Comparison of ENCODE assay signal across 26 cellular contexts in genomic region chr14:53943751-53944083, GRCh38. TPM values are rescaled to one million over a fixed set of nuclear protein-coding genes. Genes with fewer than 3 reads are reported as not detected.
A peak's percentile ranks its signal among the peaks of the same experiment; 100 is the strongest.
DNase-seq lines count a peak whose midpoint lies in the region; ATAC-seq, FAIRE-seq and TF ChIP-seq lines count a peak whose summit lies in the region.
"Had no signal": no experiment of that assay in that cellular context is flagged by ENCODE, and none has a peak within 500 bp of the region (broad histone marks: within the 10 kb centered on the region; RNA-seq: fewer than 3 reads in every experiment).

No MANE protein-coding gene starts in this region.

- H3K36me3 ChIP-seq in HUES64 (ENCODE audit: insufficient read depth, low read length) (no peaks in the 10 kb centered on the region), endothelial cell of umbilical vein (ENCODE audit: control insufficient read depth in 2 of 2, extremely low read depth in 1 of 2, insufficient read depth in 2 of 2, low read length in 2 of 2) (no peaks in the 10 kb centered on the region), ascending aorta (no peaks in the 10 kb centered on the region)
- H3K36me3 ChIP-seq: pancreas, upper lobe of right lung had no signal

- in situ Hi-C loops in GM13976 (cut with MboI; ENCODE audit: low sequenced_read_pairs, unreplicated experiment), result no loop called here

- H3K4me1 ChIP-seq in HUES64 (ENCODE audit: insufficient read depth, low read length), result peaks cover 59% of the 10 kb centered on the region
- H3K4me1 ChIP-seq in endothelial cell of umbilical vein (ENCODE audit: control insufficient read depth, extremely low read depth, insufficient read depth, low read length), result peaks cover 30% of the 10 kb centered on the region
- H3K4me1 ChIP-seq in ascending aorta, result no peaks in the 10 kb centered on the region
- H3K4me1 ChIP-seq: pancreas, upper lobe of right lung had no signal

- H3K79me2 ChIP-seq in endothelial cell of umbilical vein (ENCODE audit: control insufficient read depth, insufficient read depth, low read length), result peaks cover 2% of the 10 kb centered on the region

- no peaks in the 10 kb centered on the region for H4K20me1 ChIP-seq in endothelial cell of umbilical vein (replicated peaks; ENCODE audit: control insufficient read depth, extremely low read depth, insufficient read depth, low read length)

- dilution Hi-C loops in endothelial cell of umbilical vein (cut with MboI; ENCODE audit: extremely low pct_ligation_motif_present, low sequenced_read_pairs), result no loop called here

- H3K27ac ChIP-seq in HUES64 (ENCODE audit: low read depth, low read length), result peak overlapping the region; percentile 82; the same call in 1 of the 2 replicates
- no peak overlapping the region for H3K27ac ChIP-seq in endothelial cell of umbilical vein (ENCODE audit: insufficient read depth, low read depth, low read length)
- no peak overlapping the region for H3K27ac ChIP-seq in ascending aorta
- H3K27ac ChIP-seq: epithelial cell of prostate, HL-60, upper lobe of right lung had no signal

- POLR2A ChIA-PET in endothelial cell of umbilical vein (lab: Charles Lee), result no interaction called here

- peaks cover 4% of the 10 kb centered on the region for H3K36me3 Mint-ChIP-seq in type B pancreatic cell
- H3K36me3 Mint-ChIP-seq in natural killer cell, result peaks cover 11% of the 10 kb centered on the region
- H3K36me3 Mint-ChIP-seq: activated CD8-positive, alpha-beta memory T cell treated with anti-CD3 and anti-CD28 coated beads, Interleukin-2, amount 10 ng/mL, durations not matched to agents 7 days and 5 days; CD4-positive, alpha-beta memory T cell; stimulated activated naive B cell treated with anti-CD40 and anti-IgM and Interleukin-4, amounts not matched to agents 10 μg/mL and 1 μg/mL and 100 μg/mL, for 72 hours had no signal

- peak overlapping the region; percentile 17 for H2AFZ ChIP-seq in endothelial cell of umbilical vein (ENCODE audit: low read depth, low read length)

- WGBS in HUES64, result 52% methylated on average over 2 of the region's 2 CpGs

- H3K4me2 ChIP-seq in endothelial cell of umbilical vein (ENCODE audit: insufficient read depth, low read length), result no peak overlapping the region

- no peak for ATAC-seq in natural killer cell
- ATAC-seq: activated CD8-positive, alpha-beta memory T cell treated with anti-CD3 and anti-CD28 coated beads, Interleukin-2, amount 10 ng/mL, durations not matched to agents 7 days and 5 days; Panc1; right cardiac atrium; stimulated activated naive B cell treated with anti-CD40 and anti-IgM and Interleukin-4, amounts not matched to agents 10 μg/mL and 1 μg/mL and 100 μg/mL, for 72 hours; upper lobe of right lung had no signal

- peak overlapping the region; percentile 23; the same call in 1 of the 2 replicates for H3K4me3 ChIP-seq in HUES64 (ENCODE audit: low read length)
- no peak overlapping the region for H3K4me3 ChIP-seq in endothelial cell of umbilical vein (replicated peaks in 1 of 3; ENCODE audit: insufficient read depth in 1 of 3, low read depth in 1 of 3, low read length in 3 of 3)
- H3K4me3 ChIP-seq in ascending aorta, result no peak overlapping the region
- H3K4me3 ChIP-seq: mucosa of descending colon, pancreas, upper lobe of right lung had no signal

- H3K4me3 Mint-ChIP-seq in type B pancreatic cell (peak overlapping the region; percentile 27), natural killer cell (no peak overlapping the region)
- H3K4me3 Mint-ChIP-seq: activated CD8-positive, alpha-beta memory T cell treated with anti-CD3 and anti-CD28 coated beads, Interleukin-2, amount 10 ng/mL, durations not matched to agents 7 days and 5 days; CD4-positive, alpha-beta memory T cell; stimulated activated naive B cell treated with anti-CD40 and anti-IgM and Interleukin-4, amounts not matched to agents 10 μg/mL and 1 μg/mL and 100 μg/mL, for 72 hours had no signal

- no peak for TF ChIP-seq POLR2A in endothelial cell of umbilical vein (IDR thresholded peaks at IDR 0.05; ENCODE audit: low read depth, low read length)

- intact Hi-C loops in endothelial cell of umbilical vein (cut with micrococcal nuclease) (no loop called here), natural killer cell (cut with micrococcal nuclease) (no loop called here), ascending aorta (cut with DNase I) (no loop called here)

- H3K9me3 Mint-ChIP-seq in type B pancreatic cell, result no peaks in the 10 kb centered on the region
- H3K9me3 Mint-ChIP-seq in natural killer cell, result no peaks in the 10 kb centered on the region
- H3K9me3 Mint-ChIP-seq: stimulated activated naive B cell treated with anti-CD40 and anti-IgM and Interleukin-4, amounts not matched to agents 10 μg/mL and 1 μg/mL and 100 μg/mL, for 72 hours had no signal

- H3K9me3 ChIP-seq in HUES64 (ENCODE audit: insufficient read depth, low read depth, low read length), result no peaks in the 10 kb centered on the region
- no peaks in the 10 kb centered on the region for H3K9me3 ChIP-seq in endothelial cell of umbilical vein (replicated peaks; ENCODE audit: control insufficient read depth, insufficient read depth, low read length)
- H3K9me3 ChIP-seq in ascending aorta, result no peaks in the 10 kb centered on the region
- H3K9me3 ChIP-seq: mucosa of descending colon, pancreas, upper lobe of right lung had no signal

- CTCF ChIA-PET in endothelial cell of umbilical vein (lab: Charles Lee), result interaction anchor here (1.0 to 2.1 kb wide), 3 partner anchors 10 to 385 kb away, joined by 4 to 5 read pairs (median 5); no protein-coding TSS in a partner anchor

- BruUV-seq in endothelial cell of umbilical vein (replicated peaks; lab: Mats Ljungman, UMichigan), result no TSS peak

- H3K4me1 Mint-ChIP-seq in type B pancreatic cell (ENCODE audit: unreplicated experiment) (peaks cover 11% of the 10 kb centered on the region), natural killer cell (no peaks in the 10 kb centered on the region)
- H3K4me1 Mint-ChIP-seq: activated CD8-positive, alpha-beta memory T cell treated with anti-CD3 and anti-CD28 coated beads, Interleukin-2, amount 10 ng/mL, durations not matched to agents 7 days and 5 days; CD4-positive, alpha-beta memory T cell; stimulated activated naive B cell treated with anti-CD40 and anti-IgM and Interleukin-4, amounts not matched to agents 10 μg/mL and 1 μg/mL and 100 μg/mL, for 72 hours had no signal

- no peaks in the 10 kb centered on the region for H3K9me1 ChIP-seq in endothelial cell of umbilical vein (replicated peaks; ENCODE audit: control insufficient read depth, extremely low read depth, insufficient read depth, low read length)

- no peak for TF ChIP-seq CTCF in GM13976 (IDR thresholded peaks at IDR 0.05; ENCODE audit: borderline replicate concordance, control extremely low read depth, extremely low read depth, insufficient read depth, missing control alignments)
- no peak for TF ChIP-seq CTCF in endothelial cell of umbilical vein (IDR thresholded peaks at IDR 0.05; ENCODE audit: extremely low read depth in 1 of 2, insufficient read depth in 1 of 2, low read depth in 1 of 2, low read length in 2 of 2)
- TF ChIP-seq CTCF in type B pancreatic cell (conservative IDR thresholded peaks at IDR 0.05), result no peak
- TF ChIP-seq CTCF in natural killer cell (IDR thresholded peaks at IDR 0.05), result no peak
- TF ChIP-seq CTCF in ascending aorta (IDR thresholded peaks at IDR 0.05), result no peak

- DNase-seq in GM13976 (ENCODE audit: low spot score) (peak; percentile 25), endothelial cell of umbilical vein (ENCODE audit: low read depth, low spot score) (no peak), type B pancreatic cell (ENCODE audit: extremely low spot score, unreplicated experiment) (no peak), NCI-H345 treated with DMSO at 0.1 percent for 48 hours (lab: John Stamatoyannopoulos, UW; ENCODE audit: unreplicated experiment) (no peak), natural killer cell (no peak), ascending aorta (ENCODE audit: low spot score in 2 of 2) (no peak)
- DNase-seq: activated CD4-positive, alpha-beta T cell treated with anti-CD3 and anti-CD28 coated beads, Interleukin-2, amount 50 U/mL, for 1 hour; activated CD8-positive, alpha-beta memory T cell treated with anti-CD3 and anti-CD28 coated beads, Interleukin-2, amount 10 ng/mL, durations not matched to agents 7 days and 5 days; activated T-cell treated with anti-CD3 and anti-CD28 coated beads, Interleukin-2, amount 50 U/mL, for 48 hours; CD4-positive, alpha-beta memory T cell; cerebellar nuclear complex; kidney; mucosa of descending colon; NCI-H1105 treated with DMSO at 0.1 percent for 48 hours; NCI-H2029; pancreas; right cardiac atrium; stimulated activated CD4-positive, alpha-beta T cell treated with anti-CD3 and anti-CD28 coated beads, Interleukin-4, amount 100 ng/mL, for 24 hours; stimulated activated naive B cell treated with anti-CD40 and anti-IgM and Interleukin-4, amounts not matched to agents 10 μg/mL and 1 μg/mL and 100 μg/mL, for 72 hours; SW 1271; T1000; upper lobe of right lung had no signal

- H3K27me3 ChIP-seq in HUES64 (ENCODE audit: insufficient read depth, low read length) (peaks cover 47% of the 10 kb centered on the region), endothelial cell of umbilical vein (ENCODE audit: control insufficient read depth in 2 of 2, insufficient read depth in 2 of 2, low read length in 2 of 2) (no peaks in the 10 kb centered on the region), ascending aorta (no peaks in the 10 kb centered on the region)
- H3K27me3 ChIP-seq: upper lobe of right lung had no signal

- FAIRE-seq in endothelial cell of umbilical vein (lab: Jason Lieb, UNC), result peak; percentile 73
- FAIRE-seq: kidney, pancreas had no signal

- H3K9ac ChIP-seq in HUES64 (ENCODE audit: low read depth, low read length) (peak overlapping the region; percentile 49; the same call in 1 of the 2 replicates), endothelial cell of umbilical vein (replicated peaks; ENCODE audit: extremely low read depth, insufficient read depth, low read length) (no peak overlapping the region)

- peaks cover 37% of the 10 kb centered on the region for H3K27me3 Mint-ChIP-seq in type B pancreatic cell
- peaks cover 16 to 43% of the 10 kb centered on the region in 2 donors for H3K27me3 Mint-ChIP-seq in natural killer cell (ENCODE audit: low read depth in 2 of 2)

- no peak overlapping the region for H3K27ac Mint-ChIP-seq in type B pancreatic cell
- H3K27ac Mint-ChIP-seq in natural killer cell, result no peak overlapping the region
- H3K27ac Mint-ChIP-seq: activated CD8-positive, alpha-beta memory T cell treated with anti-CD3 and anti-CD28 coated beads, Interleukin-2, amount 10 ng/mL, durations not matched to agents 7 days and 5 days; CD4-positive, alpha-beta memory T cell; stimulated activated naive B cell treated with anti-CD40 and anti-IgM and Interleukin-4, amounts not matched to agents 10 μg/mL and 1 μg/mL and 100 μg/mL, for 72 hours had no signal

RNA-seq across cellular contexts. Expression of gene BMP4, which starts 12.9 kb away (rescaled TPM):
- polyA plus RNA-seq in HUES64 (2013, experiment 1 of 2), result 12.0 TPM
- polyA plus RNA-seq in HUES64 (2013, experiment 2 of 2), result 15.1 TPM
- total RNA-seq in endothelial cell of umbilical vein (201 and 238 TPM in 2 replicates), type B pancreatic cell (ENCODE audit: low replicate concordance) (12.4 and 36.4 TPM in 2 replicates), natural killer cell (under 1 TPM in 1 of 3 donors, not detected in 2; 0.45 TPM), ascending aorta (33.1 TPM)
- polyA plus RNA-seq in endothelial cell of umbilical vein, result 298 and 311 TPM in 2 replicates
- 258 and 307 TPM in 2 replicates for polyA plus RNA-seq in endothelial cell of umbilical vein (2011; cell fraction: cytosol; rRNA removed)
- 187 and 237 TPM in 2 replicates for polyA plus RNA-seq in endothelial cell of umbilical vein (2011; cell fraction: nucleus; rRNA removed)
- polyA plus RNA-seq in endothelial cell of umbilical vein (2012), result 178 and 199 TPM in 2 replicates
- polyA minus RNA-seq in endothelial cell of umbilical vein, result 300 and 367 TPM in 2 replicates
- polyA minus RNA-seq in endothelial cell of umbilical vein (2011; cell fraction: cytosol; rRNA and poly(A)+ RNA removed), result not detected
- 100 and 117 TPM in 2 replicates for polyA minus RNA-seq in endothelial cell of umbilical vein (2011; cell fraction: nucleus; rRNA and poly(A)+ RNA removed)
